In genomic region chrX:21738145-21738949, GRCh38 we compare ENCODE assay signal across 11 cellular contexts. TPM values are rescaled to one million over a fixed set of nuclear protein-coding genes. Genes with fewer than 3 reads are reported as not detected.
A peak's percentile ranks its signal among the peaks of the same experiment; 100 is the strongest.
DNase-seq lines count a peak whose midpoint lies in the region; ATAC-seq and TF ChIP-seq lines count a peak whose summit lies in the region.
"Had no signal": no experiment of that assay in that cellular context is flagged by ENCODE, and none has a peak within 500 bp of the region (broad histone marks: within the 10 kb centered on the region; RNA-seq: fewer than 3 reads in every experiment).

No MANE protein-coding gene starts in this region.

- TF ChIP-seq CTCF in epithelial cell of esophagus (IDR thresholded peaks at IDR 0.05; ENCODE audit: insufficient read depth, low read depth, low read length, missing control alignments) (no peak), psoas muscle (IDR thresholded peaks at IDR 0.05) (no peak)

- intact Hi-C loops in psoas muscle (cut with DNase I): no loop called here

- 16 to 22% (median 18%) methylated on average over 16 of the region's 16 CpGs for WGBS in psoas muscle, 3 donors

- peak overlapping the region; percentile 78 for H3K27ac ChIP-seq in psoas muscle
- H3K27ac ChIP-seq: ascending aorta had no signal

- ATAC-seq in psoas muscle (peak; percentile 87 to 92 (median 89)), GM21360 (IDR thresholded peaks at IDR 0.05; ENCODE audit: unreplicated experiment) (no peak), GM19035 (IDR thresholded peaks at IDR 0.05; ENCODE audit: unreplicated experiment) (no peak)

- H3K4me1 ChIP-seq in psoas muscle: peaks cover 16% of the 10 kb centered on the region
- H3K4me1 ChIP-seq: ascending aorta had no signal

- peaks cover 0 to 3% (median 0%) of the 10 kb centered on the region in 3 donors for H3K27me3 ChIP-seq in psoas muscle (ENCODE audit: insufficient read depth in 3 of 3, low read length in 2 of 3)
- H3K27me3 ChIP-seq: ascending aorta had no signal

- peak; percentile 25 for DNase-seq in NCI-H1105 (lab: John Stamatoyannopoulos, UW)
- peak; percentile 81 for DNase-seq in NCI-H2227 treated with DMSO at 0.1 percent for 48 hours (lab: John Stamatoyannopoulos, UW)
- peak; percentile 7 for DNase-seq in epithelial cell of esophagus (ENCODE audit: low read depth)
- peak; percentile 47 to 71 for DNase-seq in psoas muscle
- no peak for DNase-seq in NCI-H526 treated with DMSO at 0.1 percent for 48 hours (lab: John Stamatoyannopoulos, UW)
- DNase-seq in ACHN: no peak
- DNase-seq: COR-L47, T1000 had no signal

- no peaks in the 10 kb centered on the region for H3K9me3 ChIP-seq in psoas muscle
- H3K9me3 ChIP-seq: ascending aorta had no signal

- H3K4me3 ChIP-seq in epithelial cell of esophagus (ENCODE audit: low read length) (no peak overlapping the region), psoas muscle (no peak overlapping the region)
- H3K4me3 ChIP-seq: ascending aorta had no signal

- in situ Hi-C loops in ACHN (cut with HindIII; ENCODE audit: low pct_ligation_motif_present, low pct_unique_long_range_greater_than_20kb, low sequenced_read_pairs): no loop called here

- H3K36me3 ChIP-seq in psoas muscle (ENCODE audit: insufficient read depth in 1 of 2, low read depth in 1 of 2): peaks cover 0 to 29% of the 10 kb centered on the region in 2 donors
- H3K36me3 ChIP-seq: ascending aorta had no signal

RNA-seq across cellular contexts. Expression of gene SMPX, which starts 19.6 kb away (rescaled TPM):
- 100 to 1,000 TPM; 273 to 863 (median 490) TPM for total RNA-seq in psoas muscle
- 100 to 1,000 TPM; 207 to 471 (median 427) TPM for polyA plus RNA-seq in psoas muscle
- total RNA-seq: ascending aorta had no signal

Comparison
In these comparisons a context has a peak if more than half of its experiments do, and no peak if none do; other contexts are left out.
1. DNase-seq: peak in NCI-H1105 (single experiment), NCI-H2227 treated with DMSO at 0.1 percent for 48 hours (single experiment), epithelial cell of esophagus (single experiment) and psoas muscle (2 of 2); none in NCI-H526 treated with DMSO at 0.1 percent for 48 hours (single experiment) and ACHN (single experiment).
2. ATAC-seq: peak in psoas muscle (4 of 4); none in GM21360 (single experiment) and GM19035 (single experiment).